Comparison of ENCODE assay signal across 15 cellular contexts in the genomic region with DNA sequence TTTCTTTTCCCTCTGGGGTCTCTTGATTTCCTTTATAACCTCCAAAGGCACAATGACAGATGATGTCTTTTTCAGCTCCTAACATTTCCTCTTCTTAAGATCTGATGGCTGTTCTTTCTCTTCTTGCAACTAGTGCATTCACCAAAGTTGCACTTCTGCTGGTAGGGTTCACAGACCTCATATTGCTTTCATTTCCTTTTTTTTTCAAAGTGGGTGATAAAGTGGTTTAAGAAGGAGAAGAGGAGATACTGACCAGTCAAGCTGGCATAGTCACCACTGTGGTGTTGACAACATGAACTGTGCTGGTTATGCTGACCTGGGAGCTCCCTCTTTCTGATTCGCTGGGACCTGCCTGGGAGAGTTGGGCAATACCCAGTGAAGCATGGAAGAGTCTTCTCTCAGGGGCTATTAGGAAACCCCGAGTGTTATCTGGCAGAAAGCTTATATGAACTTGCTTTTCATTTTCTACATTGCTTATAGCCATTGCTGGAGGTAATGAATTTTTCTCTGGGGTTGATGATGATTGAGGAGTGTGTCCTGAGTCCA.
"Had no signal": no experiment of that assay in that cellular context is flagged by ENCODE, and none has a peak within 500 bp of the region (broad histone marks: within the 10 kb centered on the region; RNA-seq: fewer than 3 reads in every experiment).

No MANE protein-coding gene starts in this region.

- H3K27me3 ChIP-seq: dorsolateral prefrontal cortex, esophagus squamous epithelium, neutrophil, thyroid gland, uterus had no signal

- H3K27me3 Mint-ChIP-seq: activated naive CD8-positive, alpha-beta T cell; naive thymus-derived CD8-positive, alpha-beta T cell had no signal

- H3K4me3 ChIP-seq: dorsolateral prefrontal cortex, esophagus squamous epithelium, mucosa of descending colon, thyroid gland, uterus had no signal

- H3K36me3 ChIP-seq: esophagus squamous epithelium, neutrophil, thyroid gland, uterus had no signal

- H3K27ac Mint-ChIP-seq: activated naive CD8-positive, alpha-beta T cell; immature natural killer cell; naive thymus-derived CD8-positive, alpha-beta T cell had no signal

- H3K4me3 Mint-ChIP-seq: activated naive CD8-positive, alpha-beta T cell; activated T-cell treated with anti-CD3 and anti-CD28 coated beads, Interleukin-2, amount 50 U/mL, for 4 hours; immature natural killer cell; naive thymus-derived CD8-positive, alpha-beta T cell had no signal

- H3K9me3 ChIP-seq: esophagus squamous epithelium, mucosa of descending colon, neutrophil, thyroid gland, uterus had no signal

- H3K36me3 Mint-ChIP-seq: activated naive CD8-positive, alpha-beta T cell; immature natural killer cell; naive thymus-derived CD8-positive, alpha-beta T cell had no signal

- H3K4me1 Mint-ChIP-seq: immature natural killer cell had no signal

- ATAC-seq: activated T-cell treated with anti-CD3 and anti-CD28 coated beads, Interleukin-2, amount 50 U/mL, for 4 hours; left cardiac atrium; mucosa of descending colon; naive thymus-derived CD8-positive, alpha-beta T cell had no signal

- DNase-seq: activated CD4-positive, alpha-beta T cell treated with anti-CD3 and anti-CD28 coated beads, Interleukin-2, amount 50 U/mL, for 1 hour; activated effector memory CD4-positive, alpha-beta T cell treated with anti-CD3 and anti-CD28 coated beads, Interleukin-2, amount 50 U/mL, for 16 hours; activated T-cell treated with anti-CD3 and anti-CD28 coated beads, Interleukin-2, amount 50 U/mL, for 4 hours; dorsolateral prefrontal cortex; esophagus squamous epithelium; foreskin fibroblast; immature natural killer cell; left cardiac atrium; mucosa of descending colon; naive thymus-derived CD8-positive, alpha-beta T cell; stimulated activated CD4-positive, alpha-beta T cell treated with anti-CD3 and anti-CD28 coated beads, Interleukin-4, amount 100 ng/mL, for 4 hours; thyroid gland; uterus had no signal

- H3K27ac ChIP-seq: dorsolateral prefrontal cortex, esophagus squamous epithelium, neutrophil, thyroid gland, uterus had no signal

- H3K4me1 ChIP-seq: esophagus squamous epithelium, uterus had no signal
